Comparison of ENCODE assay signal across 17 cellular contexts in genomic region chr10:16656886-16657285, GRCh38.
"Had no signal": no experiment of that assay in that cellular context is flagged by ENCODE, and none has a peak within 500 bp of the region (broad histone marks: within the 10 kb centered on the region; RNA-seq: fewer than 3 reads in every experiment).

No MANE protein-coding gene starts in this region.

- H3K27me3 Mint-ChIP-seq: dendritic cell treated with granulocyte-macrophage colony-stimulating factor and Interleukin-4, amounts not matched to agents 40 ng/mL and 50 ng/mL, for 4 days; effector memory CD8-positive, alpha-beta T cell; memory B cell; natural killer cell treated with Interleukin-12 subunit alpha and Interleukin-12 subunit beta and Interleukin-15 and Interleukin-18, amount 100 ng/mL, for 72 hours had no signal

- FAIRE-seq: colon had no signal

- H3K9me3 Mint-ChIP-seq: dendritic cell treated with granulocyte-macrophage colony-stimulating factor and Interleukin-4, amounts not matched to agents 40 ng/mL and 50 ng/mL, for 4 days; effector memory CD8-positive, alpha-beta T cell; memory B cell; natural killer cell treated with Interleukin-12 subunit alpha and Interleukin-12 subunit beta and Interleukin-15 and Interleukin-18, amount 100 ng/mL, for 72 hours had no signal

- H3K36me3 Mint-ChIP-seq: natural killer cell treated with Interleukin-12 subunit alpha and Interleukin-12 subunit beta and Interleukin-15 and Interleukin-18, amount 100 ng/mL, for 72 hours had no signal

- DNase-seq: effector memory CD8-positive, alpha-beta T cell; glutamatergic neuron; islet precursor cell; left ventricle myocardium inferior; lower lobe of right lung; midbrain; occipital lobe; psoas muscle; sigmoid colon; stimulated activated naive CD4-positive, alpha-beta T cell treated with Interleukin-2 at 50 U/mL for 16 hours; upper lobe of left lung; uterus had no signal

- H3K27ac Mint-ChIP-seq: dendritic cell treated with granulocyte-macrophage colony-stimulating factor and Interleukin-4, amounts not matched to agents 40 ng/mL and 50 ng/mL, for 4 days; memory B cell; natural killer cell treated with Interleukin-12 subunit alpha and Interleukin-12 subunit beta and Interleukin-15 and Interleukin-18, amount 100 ng/mL, for 72 hours had no signal

- ATAC-seq: effector memory CD8-positive, alpha-beta T cell; gastroesophageal sphincter; lower lobe of right lung; natural killer cell treated with Interleukin-12 subunit alpha and Interleukin-12 subunit beta and Interleukin-15 and Interleukin-18, amount 100 ng/mL, for 72 hours; psoas muscle had no signal

- H3K4me3 Mint-ChIP-seq: dendritic cell treated with granulocyte-macrophage colony-stimulating factor and Interleukin-4, amounts not matched to agents 40 ng/mL and 50 ng/mL, for 4 days; effector memory CD8-positive, alpha-beta T cell; memory B cell; natural killer cell treated with Interleukin-12 subunit alpha and Interleukin-12 subunit beta and Interleukin-15 and Interleukin-18, amount 100 ng/mL, for 72 hours had no signal
